ENCODE assay signal across 29 cellular contexts in genomic region chr14:61433822-61434221, GRCh38.
A peak's percentile ranks its signal among the peaks of the same experiment; 100 is the strongest.
DNase-seq lines count a peak whose midpoint lies in the region; ATAC-seq, FAIRE-seq and TF ChIP-seq lines count a peak whose summit lies in the region.
"Had no signal": no experiment of that assay in that cellular context is flagged by ENCODE, and none has a peak within 500 bp of the region (broad histone marks: within the 10 kb centered on the region; RNA-seq: fewer than 3 reads in every experiment).

No MANE protein-coding gene starts in this region.

- peaks cover 0 to 5% of the 10 kb centered on the region in 2 donors for H3K9me3 Mint-ChIP-seq in activated naive CD4-positive, alpha-beta T cell treated with anti-CD3 and anti-CD28 coated beads, Interleukin-2, amount 50 U/mL, for 72 hours
- H3K9me3 Mint-ChIP-seq in T-cell (peaks cover 0 to 6% (median 0%) of the 10 kb centered on the region in 3 donors), chondrocyte (ENCODE audit: low read depth) (peaks cover 5% of the 10 kb centered on the region)
- H3K9me3 Mint-ChIP-seq in stimulated activated naive CD8-positive, alpha-beta T cell treated with anti-CD3 and anti-CD28 coated beads, Interleukin-15, amount 100 ng/mL, for 72 hours = no peaks in the 10 kb centered on the region

- H3K4me1 Mint-ChIP-seq in T-cell (peaks cover 96 to 99% (median 97%) of the 10 kb centered on the region in 3 donors), chondrocyte (ENCODE audit: low read depth) (peaks cover 45% of the 10 kb centered on the region)
- peaks cover 100% of the 10 kb centered on the region for H3K4me1 Mint-ChIP-seq in stimulated activated naive CD8-positive, alpha-beta T cell treated with anti-CD3 and anti-CD28 coated beads, Interleukin-15, amount 100 ng/mL, for 72 hours

- DNase-seq in activated naive CD4-positive, alpha-beta T cell treated with anti-CD3 and anti-CD28 coated beads, Interleukin-2, amount 50 U/mL, for 72 hours (ENCODE audit: low spot score in 2 of 2) = no peak
- DNase-seq in activated naive CD4-positive, alpha-beta T cell (lab: John Stamatoyannopoulos, UW) = no peak
- no peak for DNase-seq in T-cell
- DNase-seq in chondrocyte (ENCODE audit: low spot score) = no peak
- no peak for DNase-seq in stimulated activated naive CD8-positive, alpha-beta T cell treated with anti-CD3 and anti-CD28 coated beads, Interleukin-15, amount 100 ng/mL, for 72 hours
- DNase-seq in GM12892 (ENCODE audit: insufficient read length) = no peak
- DNase-seq: amniotic stem cell; C1 segment of cervical spinal cord; effector CD8-positive, alpha-beta T cell; H9; heart right ventricle; mammary epithelial cell; NCI-H1105; NCI-H2081 treated with DMSO at 0.1 percent for 48 hours; NCI-H345; NCI-H774; stimulated activated CD4-positive, alpha-beta T cell treated with anti-CD3 and anti-CD28 coated beads, Interleukin-12 subunit alpha, Interleukin-12 subunit beta, amount 100 ng/mL, for 4 hours; stimulated activated CD4-positive, alpha-beta T cell treated with anti-CD3 and anti-CD28 coated beads, Interleukin-4, amount 100 ng/mL, for 1 hour; T-helper 1 cell; testis; uterus had no signal

- POLR2A ChIA-PET in T-cell (lab: Charles Lee) = interaction anchor here (0.6 to 1.2 kb wide), 5 partner anchors 8 to 110 kb away, joined by 3 to 4 read pairs (median 4); no protein-coding TSS in a partner anchor

- FAIRE-seq in GM12892 (lab: Jason Lieb, UNC) = no peak
- FAIRE-seq: colon, D721Med, RCC 7860, TTC549 had no signal

- peak overlapping the region; percentile 84 to 94 for H3K27ac Mint-ChIP-seq in activated naive CD4-positive, alpha-beta T cell treated with anti-CD3 and anti-CD28 coated beads, Interleukin-2, amount 50 U/mL, for 72 hours
- H3K27ac Mint-ChIP-seq in T-cell (peak overlapping the region; percentile 89 to 91), chondrocyte (ENCODE audit: unreplicated experiment) (peak overlapping the region; percentile 57)
- H3K27ac Mint-ChIP-seq in stimulated activated naive CD8-positive, alpha-beta T cell treated with anti-CD3 and anti-CD28 coated beads, Interleukin-15, amount 100 ng/mL, for 72 hours = peak overlapping the region; percentile 95 to 99

- no peak for TF ChIP-seq CTCF in chondrocyte (IDR thresholded peaks at IDR 0.05)

- H3K4me3 Mint-ChIP-seq in T-cell (peak overlapping the region in 1 of 3 donors; percentile 54), chondrocyte (ENCODE audit: unreplicated experiment) (no peak overlapping the region)
- peak overlapping the region; percentile 62 to 77 for H3K4me3 Mint-ChIP-seq in stimulated activated naive CD8-positive, alpha-beta T cell treated with anti-CD3 and anti-CD28 coated beads, Interleukin-15, amount 100 ng/mL, for 72 hours
- H3K4me3 Mint-ChIP-seq: H9 had no signal

- TF ChIP-seq POLR2A in GM12892 (IDR thresholded peaks at IDR 0.05; ENCODE audit: low read depth, low read length) (no peak), GM18505 (IDR thresholded peaks at IDR 0.05; ENCODE audit: borderline replicate concordance, extremely low read depth, insufficient read depth, insufficient read length) (no peak)

- H3K27me3 Mint-ChIP-seq in T-cell (no peaks in the 10 kb centered on the region), chondrocyte (ENCODE audit: low read depth) (no peaks in the 10 kb centered on the region)
- H3K27me3 Mint-ChIP-seq in stimulated activated naive CD8-positive, alpha-beta T cell treated with anti-CD3 and anti-CD28 coated beads, Interleukin-15, amount 100 ng/mL, for 72 hours = no peaks in the 10 kb centered on the region

- CTCF ChIA-PET in T-cell (lab: Charles Lee) = interaction anchor here (0.8 to 1.2 kb wide), 2 partner anchors 90 to 95 kb away, joined by 3 read pairs; no protein-coding TSS in a partner anchor

- peak; percentile 19 to 34 for ATAC-seq in activated naive CD4-positive, alpha-beta T cell treated with anti-CD3 and anti-CD28 coated beads, Interleukin-2, amount 50 U/mL, for 72 hours
- ATAC-seq in T-cell (replicated peaks in 1 of 4) (peak in 1 of 4 experiments; percentile 30), HG02678 (IDR thresholded peaks at IDR 0.05; ENCODE audit: unreplicated experiment) (no peak), GM18505 (IDR thresholded peaks at IDR 0.05; ENCODE audit: unreplicated experiment) (no peak)
- peak; percentile 55 for ATAC-seq in stimulated activated naive CD8-positive, alpha-beta T cell treated with anti-CD3 and anti-CD28 coated beads, Interleukin-15, amount 100 ng/mL, for 72 hours
- ATAC-seq: esophagus mucosa, sciatic nerve had no signal

- peaks cover 6 to 37% of the 10 kb centered on the region in 2 donors for H3K36me3 Mint-ChIP-seq in activated naive CD4-positive, alpha-beta T cell treated with anti-CD3 and anti-CD28 coated beads, Interleukin-2, amount 50 U/mL, for 72 hours
- peaks cover 31% of the 10 kb centered on the region for H3K36me3 Mint-ChIP-seq in T-cell
- H3K36me3 Mint-ChIP-seq in chondrocyte (ENCODE audit: low read depth) = no peaks in the 10 kb centered on the region

Comparison
In these comparisons a context has a peak if more than half of its experiments do, and no peak if none do; other contexts are left out.
1. ATAC-seq: peak in activated naive CD4-positive, alpha-beta T cell treated with anti-CD3 and anti-CD28 coated beads, Interleukin-2, amount 50 U/mL, for 72 hours (2 of 2) and stimulated activated naive CD8-positive, alpha-beta T cell treated with anti-CD3 and anti-CD28 coated beads, Interleukin-15, amount 100 ng/mL, for 72 hours (single experiment); none in HG02678 (single experiment) and GM18505 (single experiment).
2. Peak in every context shown above with its lines, with median percentiles within 50 percentile points of each other: H3K27ac Mint-ChIP-seq.